25 cellular contexts compared by ENCODE assay signal in genomic region chr3:149919509-149919908, GRCh38.
"Had no signal": no experiment of that assay in that cellular context is flagged by ENCODE, and none has a peak within 500 bp of the region (broad histone marks: within the 10 kb centered on the region; RNA-seq: fewer than 3 reads in every experiment).

No MANE protein-coding gene starts in this region.

- ATAC-seq: effector memory CD8-positive, alpha-beta T cell; esophagus mucosa; gastrocnemius medialis; heart right ventricle; left cardiac atrium; left lung; left ventricle myocardium superior; lower lobe of right lung had no signal

- H3K27ac Mint-ChIP-seq: dendritic cell treated with granulocyte-macrophage colony-stimulating factor and Interleukin-4, amounts not matched to agents 40 ng/mL and 50 ng/mL, for 4 days; endodermal cell had no signal

- H3K27me3 ChIP-seq: colonic mucosa, esophagus squamous epithelium, gastrocnemius medialis, heart right ventricle, left lung had no signal

- H3K4me3 Mint-ChIP-seq: dendritic cell treated with granulocyte-macrophage colony-stimulating factor and Interleukin-4, amounts not matched to agents 40 ng/mL and 50 ng/mL, for 4 days; effector memory CD8-positive, alpha-beta T cell; endodermal cell had no signal

- H3K9me3 ChIP-seq: colonic mucosa, esophagus squamous epithelium, gastrocnemius medialis, heart right ventricle, left lung, lower lobe of right lung had no signal

- H3K4me3 ChIP-seq: colonic mucosa, esophagus squamous epithelium, gastrocnemius medialis, heart right ventricle, left lung, lower lobe of right lung had no signal

- H3K36me3 ChIP-seq: colonic mucosa had no signal

- H3K9me3 Mint-ChIP-seq: dendritic cell treated with granulocyte-macrophage colony-stimulating factor and Interleukin-4, amounts not matched to agents 40 ng/mL and 50 ng/mL, for 4 days; effector memory CD8-positive, alpha-beta T cell; endodermal cell had no signal

- H3K27me3 Mint-ChIP-seq: dendritic cell treated with granulocyte-macrophage colony-stimulating factor and Interleukin-4, amounts not matched to agents 40 ng/mL and 50 ng/mL, for 4 days; effector memory CD8-positive, alpha-beta T cell had no signal

- FAIRE-seq: endometrium, keratinocyte had no signal

- H3K4me1 ChIP-seq: colonic mucosa, esophagus squamous epithelium, gastrocnemius medialis, heart right ventricle, left lung, lower lobe of right lung had no signal

- H3K4me1 Mint-ChIP-seq: endodermal cell had no signal

- H3K27ac ChIP-seq: colonic mucosa, epithelial cell of prostate, esophagus squamous epithelium, gastrocnemius medialis, heart right ventricle, left lung, lower lobe of right lung had no signal

- DNase-seq: colonic mucosa; cortex of kidney; effector CD8-positive, alpha-beta T cell; effector memory CD8-positive, alpha-beta T cell; endodermal cell; erythroblast; esophagus squamous epithelium; foreskin fibroblast; foreskin melanocyte; gastrocnemius medialis; glutamatergic neuron; head of caudate nucleus; heart right ventricle; hippocampal formation; left cardiac atrium; left lung; left ventricle myocardium superior; lower lobe of right lung; mesendoderm; midbrain had no signal
